34 cellular contexts compared by ENCODE assay signal in the genomic region with DNA sequence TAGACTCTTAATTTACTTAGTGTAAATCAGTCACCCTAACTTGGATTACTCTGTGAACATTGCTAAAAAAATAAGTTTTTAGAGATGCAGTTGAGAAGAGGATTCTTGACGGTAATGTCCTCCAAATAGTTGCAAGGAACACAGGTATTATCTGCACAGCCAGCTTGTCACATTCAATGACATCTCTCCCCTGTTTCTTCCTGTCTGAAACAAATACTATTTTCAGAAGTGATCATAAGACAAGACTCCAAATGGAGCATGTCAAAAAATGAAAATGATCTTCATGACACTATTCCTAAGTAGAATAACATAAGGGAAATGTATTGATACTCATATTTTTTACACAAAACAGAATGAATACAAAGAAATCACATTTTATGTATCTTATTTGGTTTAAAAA.
"Had no signal": no experiment of that assay in that cellular context is flagged by ENCODE, and none has a peak within 500 bp of the region (broad histone marks: within the 10 kb centered on the region; RNA-seq: fewer than 3 reads in every experiment).

No MANE protein-coding gene starts in this region.

- DNase-seq: Karpas-422, Kasumi-1, MG63, MV-4-11, NCI-H1048, NCI-H1092, NCI-H1092 treated with DMSO at 0.1 percent for 48 hours, NCI-H1105, NCI-H1105 treated with DMSO at 0.1 percent for 48 hours, NCI-H1417, NCI-H1417 treated with DMSO at 0.1 percent for 48 hours, NCI-H1436, NCI-H1436 treated with DMSO at 0.1 percent for 48 hours, NCI-H146, NCI-H1694, NCI-H1694 treated with DMSO at 0.1 percent for 48 hours, NCI-H187, NCI-H187 treated with DMSO at 0.1 percent for 48 hours, NCI-H1930, NCI-H2029, NCI-H2029 treated with DMSO at 0.1 percent for 48 hours, NCI-H2081, NCI-H2081 treated with DMSO at 0.1 percent for 48 hours, NCI-H2107, NCI-H2171, NCI-H2171 treated with DMSO at 0.1 percent for 48 hours, NCI-H2227 treated with DMSO at 0.1 percent for 48 hours, NCI-H226, NCI-H345, NCI-H446, NCI-H446 treated with DMSO at 0.1 percent for 48 hours, NCI-H510A, NCI-H510A treated with DMSO at 0.1 percent for 48 hours had no signal

- H3K36me3 ChIP-seq: MG63 had no signal

- H3K27ac ChIP-seq: KMS-11 had no signal

- H3K4me2 ChIP-seq: KMS-11 had no signal

- H3K4me3 ChIP-seq: MG63 had no signal

- H3K9ac ChIP-seq: KMS-11 had no signal
